ENCODE assay signal across 20 cellular contexts in the genomic region with DNA sequence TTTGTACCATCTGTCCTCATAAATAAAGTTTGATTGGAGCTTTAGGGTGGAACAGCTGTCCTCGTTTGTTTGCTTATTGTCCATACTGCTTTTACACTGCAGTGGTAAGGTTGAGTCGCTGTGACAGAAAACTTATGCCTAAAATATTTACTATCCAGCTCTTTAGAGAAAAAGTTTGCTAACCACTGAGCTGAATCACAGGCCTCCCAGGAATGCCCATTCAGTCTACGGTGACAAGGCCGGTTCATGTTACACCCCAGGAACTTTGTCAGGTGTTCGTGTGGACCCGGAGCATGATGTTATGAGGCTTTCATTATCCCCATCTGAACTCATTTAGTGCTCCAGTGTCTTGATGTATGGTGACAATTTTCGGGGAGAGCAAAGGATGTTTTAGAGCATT.
DNase-seq lines count a peak whose midpoint lies in the region; ATAC-seq, FAIRE-seq and TF ChIP-seq lines count a peak whose summit lies in the region.
"Had no signal": no experiment of that assay in that cellular context is flagged by ENCODE, and none has a peak within 500 bp of the region (broad histone marks: within the 10 kb centered on the region; RNA-seq: fewer than 3 reads in every experiment).

No MANE protein-coding gene starts in this region.

- FAIRE-seq in HTR-8/SVneo (lab: Jason Lieb, UNC) (peak; percentile 23), GM12891 (lab: Jason Lieb, UNC) (no peak)
- FAIRE-seq: islet of Langerhans had no signal

- H2BK120ac ChIP-seq in mesenchymal stem cell (ENCODE audit: low read depth, low read length) (no peak overlapping the region), neuronal stem cell (ENCODE audit: low read depth, low read length) (no peak overlapping the region)

- H3K14ac ChIP-seq in mesenchymal stem cell (ENCODE audit: low read length in 2 of 2) (no peak overlapping the region), neuronal stem cell (ENCODE audit: low read length) (no peak overlapping the region)

- DNase-seq in BJ (ENCODE audit: low read depth) = peak; percentile 49
- no peak for DNase-seq in HTR-8/SVneo (ENCODE audit: insufficient read length, low spot score)
- peak; percentile 6 for DNase-seq in astrocyte of the cerebellum (ENCODE audit: low read depth)
- DNase-seq in mesenchymal stem cell = peak; percentile 34
- no peak for DNase-seq in NCI-H2227 (lab: John Stamatoyannopoulos, UW; ENCODE audit: unreplicated experiment)
- DNase-seq in GM12891 (ENCODE audit: insufficient read length, low spot score) = no peak
- DNase-seq in neuronal stem cell (ENCODE audit: low spot score) = no peak
- DNase-seq: CD4-positive, CD25-positive, alpha-beta regulatory T cell; cortex of kidney; GOT3; midbrain; NCI-H1417 treated with DMSO at 0.1 percent for 48 hours; NCI-H2171; NCI-H774; stimulated activated CD4-positive, alpha-beta T cell treated with anti-CD3 and anti-CD28 coated beads, Interleukin-12 subunit alpha, Interleukin-12 subunit beta, amount 100 ng/mL, for 4 hours; T-helper 9 cell had no signal

- no peak overlapping the region for H3K9ac ChIP-seq in mesenchymal stem cell (ENCODE audit: low read length)
- H3K9ac ChIP-seq in neuronal stem cell (ENCODE audit: low read depth, low read length, poor library complexity) = no peak overlapping the region

- H3K27ac ChIP-seq in mesenchymal stem cell (ENCODE audit: low read length, poor library complexity, severe bottlenecking) (no peak overlapping the region), neuronal stem cell (replicated peaks; ENCODE audit: low read length) (no peak overlapping the region)

- no peaks in the 10 kb centered on the region for H3K79me1 ChIP-seq in mesenchymal stem cell (replicated peaks; ENCODE audit: low read length, poor library complexity, severe bottlenecking)
- no peaks in the 10 kb centered on the region for H3K79me1 ChIP-seq in neuronal stem cell (ENCODE audit: low read depth, low read length)

- ATAC-seq in GM21390 (IDR thresholded peaks at IDR 0.05; ENCODE audit: unreplicated experiment) = no peak
- ATAC-seq: activated CD4-positive, CD25-positive, alpha-beta regulatory T cell treated with anti-CD3 and anti-CD28 coated beads, Interleukin-2, amount 50 U/mL, for 24 hours; activated naive CD4-positive, alpha-beta T cell treated with anti-CD3 and anti-CD28 coated beads, Interleukin-2, amount 50 U/mL, for 72 hours had no signal

- no peak overlapping the region for H3K18ac ChIP-seq in mesenchymal stem cell (ENCODE audit: low read depth in 1 of 2, low read length in 2 of 2)
- no peak overlapping the region for H3K18ac ChIP-seq in neuronal stem cell (ENCODE audit: low read length)

- in situ Hi-C loops in astrocyte of the cerebellum (cut with HindIII; ENCODE audit: low sequenced_read_pairs) = no loop called here

- H2AFZ ChIP-seq in mesenchymal stem cell (ENCODE audit: low read depth, low read length) = no peak overlapping the region
- H2AFZ ChIP-seq in neuronal stem cell (ENCODE audit: low read length) = no peak overlapping the region

- TF ChIP-seq POLR2A in GM12891 (IDR thresholded peaks at IDR 0.05; ENCODE audit: low read depth, low read length) = no peak

- H2AK5ac ChIP-seq in mesenchymal stem cell (ENCODE audit: low read length, severe bottlenecking) (no peak overlapping the region), neuronal stem cell (ENCODE audit: low read depth, low read length) (no peak overlapping the region)

- H3K4me3 ChIP-seq in BJ (ENCODE audit: low read depth, low read length) (no peak overlapping the region), astrocyte of the cerebellum (ENCODE audit: low read depth, low read length) (no peak overlapping the region), mesenchymal stem cell (ENCODE audit: insufficient read depth in 1 of 2, low read depth in 1 of 2, low read length in 2 of 2) (no peak overlapping the region), neuronal stem cell (ENCODE audit: low read length in 2 of 2) (no peak overlapping the region)

- H3K36me3 ChIP-seq in BJ (ENCODE audit: control insufficient read depth, insufficient read depth, low read length) (no peaks in the 10 kb centered on the region), mesenchymal stem cell (ENCODE audit: control insufficient read depth in 1 of 2, insufficient read depth in 2 of 2, low read depth in 1 of 2, low read length in 2 of 2) (no peaks in the 10 kb centered on the region), neuronal stem cell (replicated peaks in 1 of 2; ENCODE audit: control insufficient read depth in 2 of 2, insufficient read depth in 2 of 2, low read length in 2 of 2) (no peaks in the 10 kb centered on the region)

- H3K27me3 ChIP-seq in BJ (ENCODE audit: control insufficient read depth, insufficient read depth, low read length) (no peaks in the 10 kb centered on the region), mesenchymal stem cell (ENCODE audit: control insufficient read depth in 1 of 2, insufficient read depth in 1 of 2, low read length in 2 of 2) (no peaks in the 10 kb centered on the region), neuronal stem cell (ENCODE audit: control insufficient read depth in 3 of 3, insufficient read depth in 3 of 3, low read depth in 1 of 3, low read length in 3 of 3) (no peaks in the 10 kb centered on the region)

- H3K4ac ChIP-seq in mesenchymal stem cell (ENCODE audit: low read depth in 1 of 2, low read length in 2 of 2) (no peak overlapping the region), neuronal stem cell (ENCODE audit: low read length) (no peak overlapping the region)

- H3K4me2 ChIP-seq in mesenchymal stem cell (ENCODE audit: low read length, poor library complexity, severe bottlenecking) (no peak overlapping the region), neuronal stem cell (ENCODE audit: insufficient read depth, low read length, poor library complexity, severe bottlenecking) (no peak overlapping the region)

- CTCF ChIA-PET in BJ (lab: Yijun Ruan, JAX) = interaction anchor here (0.6 to 1.3 kb wide), 2 partner anchors 61 to 182 kb away, joined by 3 to 4 read pairs; no protein-coding TSS in a partner anchor

- POLR2A ChIA-PET in BJ (lab: Charles Lee) = no interaction called here

- H4K8ac ChIP-seq in mesenchymal stem cell (ENCODE audit: low read length) = no peak overlapping the region
- no peak overlapping the region for H4K8ac ChIP-seq in neuronal stem cell (ENCODE audit: low read depth, low read length)

- H2BK12ac ChIP-seq in mesenchymal stem cell (ENCODE audit: low read length in 2 of 2) (no peak overlapping the region), neuronal stem cell (ENCODE audit: low read length) (no peak overlapping the region)

- H3K23ac ChIP-seq in mesenchymal stem cell (ENCODE audit: low read length in 2 of 2) = no peak overlapping the region
- H3K23ac ChIP-seq in neuronal stem cell (ENCODE audit: low read depth, low read length, poor library complexity) = no peak overlapping the region

- H2BK5ac ChIP-seq in mesenchymal stem cell (ENCODE audit: low read depth, low read length, poor library complexity, severe bottlenecking) (no peak overlapping the region), neuronal stem cell (ENCODE audit: low read length) (no peak overlapping the region)

- H2BK15ac ChIP-seq in mesenchymal stem cell (ENCODE audit: low read depth, poor library complexity, severe bottlenecking) (no peak overlapping the region), neuronal stem cell (ENCODE audit: low read length) (no peak overlapping the region)

- TF ChIP-seq CTCF in BJ (IDR thresholded peaks at IDR 0.05; ENCODE audit: insufficient read depth, low read depth, low read length) (no peak), astrocyte of the cerebellum (IDR thresholded peaks at IDR 0.05; ENCODE audit: low read depth, low read length, missing control alignments) (no peak)

- no peaks in the 10 kb centered on the region for H3K9me3 ChIP-seq in mesenchymal stem cell (ENCODE audit: control insufficient read depth, low read length)
- H3K9me3 ChIP-seq in neuronal stem cell (replicated peaks in 1 of 2; ENCODE audit: control insufficient read depth in 2 of 2, insufficient read depth in 1 of 2, low read depth in 1 of 2, low read length in 2 of 2) = no peaks in the 10 kb centered on the region

- H4K91ac ChIP-seq in mesenchymal stem cell (ENCODE audit: low read length) = no peak overlapping the region
- no peak overlapping the region for H4K91ac ChIP-seq in neuronal stem cell (ENCODE audit: low read depth, low read length, poor library complexity)

- H3K4me1 ChIP-seq in mesenchymal stem cell (ENCODE audit: control insufficient read depth, insufficient read depth, low read depth, low read length) (peaks cover 4% of the 10 kb centered on the region), neuronal stem cell (ENCODE audit: control insufficient read depth in 2 of 2, insufficient read depth in 1 of 2, low read depth in 1 of 2, low read length in 2 of 2) (peaks cover 0 to 1% of the 10 kb centered on the region in 2 donors)

- WGBS in mesenchymal stem cell = 43% methylated on average over 6 of the region's 7 CpGs
- no CpG with 5 or more reads among the region's 7 CpGs for WGBS in neuronal stem cell (ENCODE audit: extremely low coverage in 2 of 2, insufficient read length in 2 of 2, insufficient replicate concordance in 1 of 2), 2 donors

TF ChIP-seq in GM12891, 5 proteins besides CTCF, POLR2A, EP300 and RAD21:
- TF ChIP-seq SPI1 (IDR thresholded peaks at IDR 0.05; ENCODE audit: low read depth, low read length) (no peak), TAF1 (IDR thresholded peaks at IDR 0.05; ENCODE audit: low read depth, low read length) (no peak), PAX5 (IDR thresholded peaks at IDR 0.05; ENCODE audit: insufficient read depth, low read length, severe bottlenecking) (no peak), POLR2AphosphoS5 (IDR thresholded peaks at IDR 0.05; ENCODE audit: low read depth, low read length) (no peak), POU2F2 (IDR thresholded peaks at IDR 0.05; ENCODE audit: low read depth, low read length) (no peak)

Comparison
In these comparisons a context has a peak if more than half of its experiments do, and no peak if none do; other contexts are left out.
1. DNase-seq: peak in BJ (single experiment), astrocyte of the cerebellum (single experiment) and mesenchymal stem cell (single experiment); none in HTR-8/SVneo (single experiment), NCI-H2227 (single experiment), GM12891 (single experiment) and neuronal stem cell (single experiment).